ENCODE assay signal across 16 cellular contexts in the genomic region with DNA sequence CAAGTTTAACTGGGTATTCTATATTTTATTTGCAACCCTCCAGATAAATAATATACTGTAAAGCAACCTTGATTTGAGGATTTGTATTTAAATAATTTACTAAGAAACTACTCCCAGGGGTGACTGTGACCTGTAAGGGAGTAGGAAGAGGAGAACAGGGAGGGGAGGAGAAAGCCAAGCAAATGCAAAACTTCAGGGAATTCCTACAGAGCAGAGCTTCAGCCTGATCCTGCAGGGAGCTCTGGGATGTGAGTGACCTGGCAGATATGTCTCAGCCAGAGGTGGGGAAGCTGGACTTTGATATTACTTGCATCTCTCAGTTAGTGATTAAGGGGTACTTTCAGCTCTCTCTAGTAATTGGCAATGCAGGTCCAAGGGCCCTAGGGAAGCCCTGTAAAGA.
DNase-seq lines count a peak whose midpoint lies in the region; ATAC-seq, FAIRE-seq and TF ChIP-seq lines count a peak whose summit lies in the region.
"Had no signal": no experiment of that assay in that cellular context is flagged by ENCODE, and none has a peak within 500 bp of the region (broad histone marks: within the 10 kb centered on the region; RNA-seq: fewer than 3 reads in every experiment).

No MANE protein-coding gene starts in this region.

- no peak overlapping the region for H4K91ac ChIP-seq in H1 (replicated peaks; ENCODE audit: insufficient read length, low read length)

- H2AK5ac ChIP-seq in H1 (ENCODE audit: low read depth, low read length): no peak overlapping the region

- H3K9ac ChIP-seq in HUES64 (ENCODE audit: low read depth, low read length) (no peak overlapping the region), H1 (replicated peaks in 1 of 4; ENCODE audit: extremely low read depth in 1 of 4, low read depth in 3 of 4, low read length in 3 of 4) (no peak overlapping the region)

- no peak overlapping the region for H4K8ac ChIP-seq in H1 (ENCODE audit: extremely low read depth, insufficient read depth, low read length)

- H3K4me3 ChIP-seq in HUES64 (ENCODE audit: low read length) (no peak overlapping the region), H1 (ENCODE audit: extremely low read depth in 1 of 4, insufficient read depth in 2 of 4, low read depth in 3 of 4, low read length in 4 of 4) (no peak overlapping the region), gastrocnemius medialis (no peak overlapping the region)
- H3K4me3 ChIP-seq: A549 had no signal

- H3K4me1 ChIP-seq in HUES64 (ENCODE audit: insufficient read depth, low read length): peaks cover 12% of the 10 kb centered on the region; the same call in 1 of the 2 replicates
- peaks cover 0 to 3% (median 1%) of the 10 kb centered on the region in 4 experiments; a peak in 2 of 7 replicates for H3K4me1 ChIP-seq in H1 (replicated peaks in 1 of 4; ENCODE audit: control insufficient read depth in 3 of 4, insufficient read depth in 4 of 4, low read length in 3 of 4)
- H3K4me1 ChIP-seq in gastrocnemius medialis: no peaks in the 10 kb centered on the region
- H3K4me1 ChIP-seq: A549 had no signal

- in situ Hi-C loops in gastrocnemius medialis (cut with MboI; ENCODE audit: low sequenced_read_pairs in 4 of 4): no loop called here

- H2BK5ac ChIP-seq in H1 (ENCODE audit: low read depth, low read length): no peak overlapping the region

- no peak overlapping the region for H3K56ac ChIP-seq in H1 (replicated peaks; ENCODE audit: insufficient read length, low read depth, low read length)

- intact Hi-C loops in gastrocnemius medialis (cut with DNase I; ENCODE audit: low total_unique reads): no loop called here

- TF ChIP-seq POLR2A in H1 (IDR thresholded peaks at IDR 0.05; ENCODE audit: control extremely low read depth in 1 of 2, low read depth in 2 of 2, low read length in 2 of 2) (no peak), gastrocnemius medialis (IDR thresholded peaks at IDR 0.05) (no peak)

- POLR2A ChIA-PET in H1 (lab: Charles Lee; ENCODE audit: partially characterized antibody): no interaction called here

- ATAC-seq in HG03097 (IDR thresholded peaks at IDR 0.05; ENCODE audit: low FRiP score, unreplicated experiment): no peak
- no peak for ATAC-seq in gastrocnemius medialis
- ATAC-seq: A549 had no signal

- H3K4ac ChIP-seq in H1 (replicated peaks; ENCODE audit: insufficient read length, low read depth, low read length): no peak overlapping the region

- no peak overlapping the region for H2AFZ ChIP-seq in H1 (ENCODE audit: low read length)

- H4K5ac ChIP-seq in H1 (ENCODE audit: insufficient read length, low read depth, low read length): no peak overlapping the region

- H3K36me3 ChIP-seq in HUES64 (ENCODE audit: insufficient read depth, low read length) (no peaks in the 10 kb centered on the region), H1 (ENCODE audit: control insufficient read depth in 2 of 4, insufficient read depth in 4 of 4, low read length in 3 of 4) (no peaks in the 10 kb centered on the region), gastrocnemius medialis (no peaks in the 10 kb centered on the region)

- TF ChIP-seq CTCF in H1 (IDR thresholded peaks at IDR 0.05; ENCODE audit: control extremely low read depth in 1 of 3, insufficient read depth in 1 of 3, low read depth in 1 of 3, low read length in 3 of 3): no peak
- no peak for TF ChIP-seq CTCF in gastrocnemius medialis (IDR thresholded peaks at IDR 0.05 in 4 of 5, conservative IDR thresholded peaks at IDR 0.05 in 1 of 5)

- H3K79me2 ChIP-seq in H1 (ENCODE audit: control insufficient read depth in 1 of 2, insufficient read depth in 2 of 2, low read length in 2 of 2): no peaks in the 10 kb centered on the region

- no peak overlapping the region for H3K18ac ChIP-seq in H1 (ENCODE audit: extremely low read depth, low read length)

- no peak overlapping the region for H2BK15ac ChIP-seq in H1 (ENCODE audit: low read length)

- H3K23ac ChIP-seq in H1 (ENCODE audit: insufficient read length): no peak overlapping the region

- H3K14ac ChIP-seq in H1 (ENCODE audit: insufficient read length): no peak overlapping the region

- H3K9me3 ChIP-seq in HUES64 (ENCODE audit: insufficient read depth, low read depth, low read length) (no peaks in the 10 kb centered on the region), H1 (ENCODE audit: insufficient read depth in 2 of 2, low read depth in 1 of 2, low read length in 1 of 2) (no peaks in the 10 kb centered on the region), gastrocnemius medialis (no peaks in the 10 kb centered on the region)
- H3K9me3 ChIP-seq: A549 had no signal

- CTCF ChIA-PET in H1 (lab: Charles Lee; ENCODE audit: partially characterized antibody): interaction anchor here (1.0 kb wide), 1 partner anchor 261 kb away, joined by 3 read pairs; no protein-coding TSS in a partner anchor

- H3K27ac ChIP-seq in HUES64 (ENCODE audit: low read depth, low read length) (peak overlapping the region; percentile 49; the same call in 1 of the 2 replicates), H1 (ENCODE audit: low read depth, low read length) (no peak overlapping the region), gastrocnemius medialis (no peak overlapping the region)
- H3K27ac ChIP-seq: 22Rv1, A549 had no signal

- H3K27me3 ChIP-seq in HUES64 (ENCODE audit: insufficient read depth, low read length): no peaks in the 10 kb centered on the region
- no peaks in the 10 kb centered on the region for H3K27me3 ChIP-seq in H1 (replicated peaks in 1 of 4; ENCODE audit: control insufficient read depth in 3 of 4, extremely low read depth in 1 of 4, insufficient read depth in 3 of 4, low read length in 3 of 4)
- peaks cover 0 to 5% (median 0%) of the 10 kb centered on the region in 3 donors for H3K27me3 ChIP-seq in gastrocnemius medialis

- H2BK120ac ChIP-seq in H1 (replicated peaks; ENCODE audit: low read depth, low read length): no peak overlapping the region

- no peak overlapping the region for H2BK20ac ChIP-seq in H1 (ENCODE audit: low read length)

- H3K79me1 ChIP-seq in H1 (ENCODE audit: low read depth, low read length): no peaks in the 10 kb centered on the region

- no peaks in the 10 kb centered on the region for H4K20me1 ChIP-seq in H1 (replicated peaks in 1 of 2; ENCODE audit: control insufficient read depth in 1 of 2, insufficient read depth in 2 of 2, low read length in 2 of 2)

- peak; percentile 25 for DNase-seq in ELF-1 (ENCODE audit: low read depth, low spot score)
- no peak for DNase-seq in H1 (ENCODE audit: low read depth in 1 of 2, low spot score in 2 of 2)
- DNase-seq in iPS-NIHi7 (ENCODE audit: extremely low spot score): peak; percentile 45
- DNase-seq in NCI-H2196 treated with DMSO at 0.1 percent for 48 hours (lab: John Stamatoyannopoulos, UW; ENCODE audit: unreplicated experiment): no peak
- no peak for DNase-seq in gastrocnemius medialis
- DNase-seq: AML-193; CD4-positive, alpha-beta memory T cell; DMS153; DMS79; GF-D8; HCEC 1CT had no signal

- TF ChIP-seq RAD21 in H1 (IDR thresholded peaks at IDR 0.05 in 1 of 2, conservative IDR thresholded peaks at IDR 0.05 in 1 of 2; ENCODE audit: low read depth in 2 of 2, low read length in 2 of 2): no peak

- no peak overlapping the region for H2BK12ac ChIP-seq in H1 (ENCODE audit: low read depth, low read length)

- no peaks in the 10 kb centered on the region for H3K23me2 ChIP-seq in H1 (ENCODE audit: low read depth, low read length)

- no peak for TF ChIP-seq EP300 in H1 (IDR thresholded peaks at IDR 0.05; ENCODE audit: borderline replicate concordance in 1 of 2, low read depth in 2 of 2, low read length in 2 of 2)

- no peak overlapping the region for H3K4me2 ChIP-seq in H1 (ENCODE audit: insufficient read depth in 1 of 2, low read depth in 2 of 2, low read length in 2 of 2)
- H3K4me2 ChIP-seq: A549 had no signal

- FAIRE-seq in H1 (lab: Jason Lieb, UNC): peak; percentile 84
- FAIRE-seq: A549, HTR-8/SVneo had no signal

TF ChIP-seq in H1, 55 proteins besides CTCF, POLR2A, EP300 and RAD21:
- TF ChIP-seq YY1 (IDR thresholded peaks at IDR 0.05; ENCODE audit: low read depth, low read length) (no peak), EGR1 (IDR thresholded peaks at IDR 0.05; ENCODE audit: borderline replicate concordance, low read depth, low read length) (no peak), SP4 (IDR thresholded peaks at IDR 0.05; ENCODE audit: low read length) (no peak), CBX8 (IDR thresholded peaks at IDR 0.05; ENCODE audit: borderline replicate concordance, low read depth, low read length) (no peak), CHD1 (IDR thresholded peaks at IDR 0.05; ENCODE audit: low read depth, low read length) (no peak), POLR2AphosphoS5 (IDR thresholded peaks at IDR 0.05; ENCODE audit: low read depth, low read length) (no peak)
TF ChIP-seq in H1: peak in this region for 0.

Comparison
In these comparisons a context has a peak if more than half of its experiments do, and no peak if none do; other contexts are left out.
1. DNase-seq: peak in ELF-1 (single experiment) and iPS-NIHi7 (single experiment); none in H1 (0 of 2), NCI-H2196 treated with DMSO at 0.1 percent for 48 hours (single experiment) and gastrocnemius medialis (0 of 2).